8 cellular contexts compared by ENCODE assay signal in genomic region chr6:24720604-24721460, GRCh38. TPM values are rescaled to one million over a fixed set of nuclear protein-coding genes. Genes with fewer than 3 reads are reported as not detected.
DNase-seq lines count a peak whose midpoint lies in the region; ATAC-seq and TF ChIP-seq lines count a peak whose summit lies in the region.

No MANE protein-coding gene starts in this region.

- no peaks in the 10 kb centered on the region for H3K27me3 Mint-ChIP-seq in activated naive CD8-positive, alpha-beta T cell treated with anti-CD3 and anti-CD28 coated beads, Interleukin-2, amount 10 ng/mL, durations not matched to agents 7 days and 5 days
- peaks cover 10% of the 10 kb centered on the region for H3K27me3 Mint-ChIP-seq in glutamatergic neuron (ENCODE audit: unreplicated experiment)

- TF ChIP-seq POLR2A in testis (IDR thresholded peaks at IDR 0.05) = peak; percentile 94

- DNase-seq in GM12864 (ENCODE audit: low read depth) = peak; percentile 100
- peak; percentile 99 for DNase-seq in NCI-H1105 treated with DMSO at 0.1 percent for 48 hours (lab: John Stamatoyannopoulos, UW)
- peak; percentile 96 for DNase-seq in SKM-1 treated with dmso at 0.1 percent for 144 hours (lab: John Stamatoyannopoulos, UW; ENCODE audit: unreplicated experiment)
- peak; percentile 98 for DNase-seq in activated naive CD8-positive, alpha-beta T cell treated with anti-CD3 and anti-CD28 coated beads, Interleukin-2, amount 10 ng/mL, durations not matched to agents 7 days and 5 days
- peak; percentile 99 for DNase-seq in glutamatergic neuron
- peak; percentile 99 for DNase-seq in omental fat pad (ENCODE audit: low spot score)
- DNase-seq in testis = peak; percentile 100

- ATAC-seq in HG02678 (IDR thresholded peaks at IDR 0.05; ENCODE audit: unreplicated experiment) (peak; percentile 86), omental fat pad (ENCODE audit: low FRiP score) (peak; percentile 97)
- peak; percentile 92 for ATAC-seq in activated naive CD8-positive, alpha-beta T cell treated with anti-CD3 and anti-CD28 coated beads, Interleukin-2, amount 10 ng/mL, durations not matched to agents 7 days and 5 days (ENCODE audit: low read depth)

- peak overlapping the region; percentile 93 for H3K4me3 Mint-ChIP-seq in activated naive CD8-positive, alpha-beta T cell treated with anti-CD3 and anti-CD28 coated beads, Interleukin-2, amount 10 ng/mL, durations not matched to agents 7 days and 5 days
- H3K4me3 Mint-ChIP-seq in glutamatergic neuron (ENCODE audit: unreplicated experiment) = peak overlapping the region; percentile 96

- POLR2A ChIA-PET in activated naive CD8-positive, alpha-beta T cell treated with anti-CD3 and anti-CD28 coated beads, Interleukin-2, amount 10 ng/mL, durations not matched to agents 7 days and 5 days (lab: Charles Lee) = interaction anchor here (1.0 to 1.8 kb wide), 12 partner anchors 9 to 314 kb away, joined by 3 to 18 read pairs (median 4); partner anchors contain the start of genes ACOT13, GMNN and TDP2

- WGBS in testis, 2 donors = 0 to 1% methylated on average over 59 to 60 of the region's 60 CpGs

- no peaks in the 10 kb centered on the region for H3K9me3 Mint-ChIP-seq in activated naive CD8-positive, alpha-beta T cell treated with anti-CD3 and anti-CD28 coated beads, Interleukin-2, amount 10 ng/mL, durations not matched to agents 7 days and 5 days
- peaks cover 13% of the 10 kb centered on the region for H3K9me3 Mint-ChIP-seq in glutamatergic neuron (ENCODE audit: unreplicated experiment)

- no peak for TF ChIP-seq CTCF in GM12864 (IDR thresholded peaks at IDR 0.05; ENCODE audit: low read depth, low read length, missing control alignments)
- TF ChIP-seq CTCF in glutamatergic neuron (IDR thresholded peaks at IDR 0.05; ENCODE audit: partially characterized antibody, unreplicated experiment) = no peak
- TF ChIP-seq CTCF in omental fat pad (IDR thresholded peaks at IDR 0.05) = no peak
- TF ChIP-seq CTCF in testis (IDR thresholded peaks at IDR 0.05) = peak in 1 of 3 experiments; percentile 1

- peak overlapping the region; percentile 100 for H3K27ac Mint-ChIP-seq in activated naive CD8-positive, alpha-beta T cell treated with anti-CD3 and anti-CD28 coated beads, Interleukin-2, amount 10 ng/mL, durations not matched to agents 7 days and 5 days
- H3K27ac Mint-ChIP-seq in glutamatergic neuron (ENCODE audit: unreplicated experiment) = peak overlapping the region; percentile 100

- no peaks in the 10 kb centered on the region for H3K36me3 ChIP-seq in testis (ENCODE audit: low read depth, missing control alignments)

- H3K4me3 ChIP-seq in GM12864 (ENCODE audit: low read depth, low read length) (peak overlapping the region; percentile 99), testis (peak overlapping the region; percentile 95 to 99)

- intact Hi-C loops in testis (cut with DNase I; ENCODE audit: low total_unique reads) = no loop called here

- H3K27ac ChIP-seq in testis = peak overlapping the region; percentile 99

- peaks cover 4% of the 10 kb centered on the region for H3K4me1 ChIP-seq in testis

- no peaks in the 10 kb centered on the region for H3K27me3 ChIP-seq in testis

- peaks cover 32% of the 10 kb centered on the region for H3K4me1 Mint-ChIP-seq in activated naive CD8-positive, alpha-beta T cell treated with anti-CD3 and anti-CD28 coated beads, Interleukin-2, amount 10 ng/mL, durations not matched to agents 7 days and 5 days
- H3K4me1 Mint-ChIP-seq in glutamatergic neuron (ENCODE audit: low read depth, unreplicated experiment) = peaks cover 20% of the 10 kb centered on the region

- H3K36me3 Mint-ChIP-seq in activated naive CD8-positive, alpha-beta T cell treated with anti-CD3 and anti-CD28 coated beads, Interleukin-2, amount 10 ng/mL, durations not matched to agents 7 days and 5 days = peaks cover 33% of the 10 kb centered on the region
- peaks cover 4% of the 10 kb centered on the region for H3K36me3 Mint-ChIP-seq in glutamatergic neuron (ENCODE audit: unreplicated experiment)

- no peaks in the 10 kb centered on the region for H3K9me3 ChIP-seq in testis

RNA-seq across cellular contexts. Expression of gene C6orf62, which starts 1.9 kb away (rescaled TPM):
- total RNA-seq in activated naive CD8-positive, alpha-beta T cell treated with anti-CD3 and anti-CD28 coated beads, Interleukin-2, amount 10 ng/mL, durations not matched to agents 7 days and 5 days = 100 to 1,000 TPM; 161 to 166 TPM
- total RNA-seq in glutamatergic neuron (ENCODE audit: unreplicated experiment) = 155 TPM
- total RNA-seq in omental fat pad = 10 to 100 TPM; 54.4 to 81.3 (median 78.4) TPM
- total RNA-seq in testis = 100 to 1,000 TPM; 109 to 128 TPM
- polyA plus RNA-seq in testis (ENCODE audit: insufficient read depth, low read depth, low replicate concordance) = 139 TPM

RNA-seq across cellular contexts. Expression of gene GMNN, which starts 53.9 kb away (rescaled TPM):
- 10 to 100 TPM; 50.1 to 53.5 TPM for total RNA-seq in activated naive CD8-positive, alpha-beta T cell treated with anti-CD3 and anti-CD28 coated beads, Interleukin-2, amount 10 ng/mL, durations not matched to agents 7 days and 5 days
- 20.1 TPM for total RNA-seq in glutamatergic neuron (ENCODE audit: unreplicated experiment)
- 10 to 100 TPM in 1 of 4 donors, 1 to 10 TPM in 3; 4.5 to 12.8 (median 7.4) TPM for total RNA-seq in omental fat pad
- 10 to 100 TPM; 23.8 to 37.4 TPM for total RNA-seq in testis
- polyA plus RNA-seq in testis (ENCODE audit: insufficient read depth, low read depth, low replicate concordance) = 67.2 TPM

RNA-seq across cellular contexts. Expression of gene ACOT13, which starts 54.0 kb away (rescaled TPM):
- 10 to 100 TPM; 16.6 to 20.6 TPM for total RNA-seq in activated naive CD8-positive, alpha-beta T cell treated with anti-CD3 and anti-CD28 coated beads, Interleukin-2, amount 10 ng/mL, durations not matched to agents 7 days and 5 days
- 25.3 TPM for total RNA-seq in glutamatergic neuron (ENCODE audit: unreplicated experiment)
- 10 to 100 TPM in 1 of 4 donors, 1 to 10 TPM in 3; 5.8 to 10.4 (median 7.7) TPM for total RNA-seq in omental fat pad
- total RNA-seq in testis = 10 to 100 TPM; 15.6 to 19.1 TPM
- polyA plus RNA-seq in testis (ENCODE audit: insufficient read depth, low read depth, low replicate concordance) = 67.7 TPM

RNA-seq across cellular contexts. Expression of gene TDP2, which starts 54.1 kb away (rescaled TPM):
- 10 to 100 TPM; 48.9 to 54.5 TPM for total RNA-seq in activated naive CD8-positive, alpha-beta T cell treated with anti-CD3 and anti-CD28 coated beads, Interleukin-2, amount 10 ng/mL, durations not matched to agents 7 days and 5 days
- total RNA-seq in glutamatergic neuron (ENCODE audit: unreplicated experiment) (56.9 TPM), omental fat pad (10 to 100 TPM; 24.0 to 40.2 (median 33.1) TPM), testis (10 to 100 TPM; 37.2 to 37.4 TPM)
- polyA plus RNA-seq in testis (ENCODE audit: insufficient read depth, low read depth, low replicate concordance) = 46.0 TPM

Comparison
In these comparisons a context has a peak if more than half of its experiments do, and no peak if none do; other contexts are left out.
1. Peak in every context shown above with its lines: DNase-seq, ATAC-seq, H3K4me3 ChIP-seq and H3K27ac ChIP-seq.